ENCODE assay signal across 24 cellular contexts in the genomic region with DNA sequence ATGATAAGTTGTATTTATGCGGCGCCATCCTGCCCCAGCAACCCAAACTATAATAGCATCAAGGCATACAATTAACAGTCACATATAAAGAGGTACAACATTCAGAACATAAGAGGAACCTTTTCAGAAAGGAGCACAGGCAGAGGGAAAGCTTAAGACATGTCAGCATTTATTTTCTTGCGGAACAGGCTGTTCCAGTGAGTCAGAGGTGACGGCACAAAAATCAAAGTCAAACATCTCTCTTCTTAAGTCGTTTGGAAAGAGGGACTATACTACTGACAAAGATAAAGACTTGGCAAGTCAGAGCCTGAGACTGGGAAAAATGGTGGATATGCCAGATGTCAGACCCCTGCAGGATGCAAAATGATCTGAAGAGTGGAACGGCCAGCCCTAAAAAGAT.
A peak's percentile ranks its signal among the peaks of the same experiment; 100 is the strongest.
DNase-seq lines count a peak whose midpoint lies in the region; ATAC-seq, FAIRE-seq and TF ChIP-seq lines count a peak whose summit lies in the region.
"Had no signal": no experiment of that assay in that cellular context is flagged by ENCODE, and none has a peak within 500 bp of the region (broad histone marks: within the 10 kb centered on the region; RNA-seq: fewer than 3 reads in every experiment).

No MANE protein-coding gene starts in this region.

- H3K36me3 ChIP-seq in PC-3 (ENCODE audit: low read depth, low read length) (no peaks in the 10 kb centered on the region), bronchial epithelial cell (ENCODE audit: control insufficient read depth, insufficient read depth, low read length) (no peaks in the 10 kb centered on the region), mucosa of descending colon (ENCODE audit: low read depth) (no peaks in the 10 kb centered on the region)

- BruUV-seq in Calu3 (replicated peaks; lab: Mats Ljungman, UMichigan) (no TSS peak), PC-3 (replicated peaks; lab: Mats Ljungman, UMichigan) (no TSS peak)

- H3K27me3 ChIP-seq in PC-3 (ENCODE audit: low read length) (no peaks in the 10 kb centered on the region), bronchial epithelial cell (ENCODE audit: control insufficient read depth, insufficient read depth, low read length) (no peaks in the 10 kb centered on the region)

- H3K9me3 Mint-ChIP-seq in Calu3 (ENCODE audit: low read depth, unreplicated experiment), result no peaks in the 10 kb centered on the region
- H3K9me3 Mint-ChIP-seq: activated naive CD4-positive, alpha-beta T cell treated with anti-CD3 and anti-CD28 coated beads, Interleukin-2, amount 50 U/mL, for 72 hours; activated T-helper 1 cell treated with anti-CD3 and anti-CD28 coated beads, Interleukin-12 subunit alpha, Interleukin-12 subunit beta, Interleukin-2, Interleukin-4 antibody, amounts not matched to agents 30 ng/mL and 10 ng/mL and 1 ng/mL, durations not matched to agents 14 hours and 24 hours and 36 hours; CD4-positive, CD25-positive, alpha-beta regulatory T cell; endodermal cell; T-cell had no signal

- H3K27ac Mint-ChIP-seq in Calu3 (ENCODE audit: unreplicated experiment), result no peak overlapping the region
- H3K27ac Mint-ChIP-seq: activated CD8-positive, alpha-beta memory T cell treated with anti-CD3 and anti-CD28 coated beads, Interleukin-2, amount 10 ng/mL, durations not matched to agents 7 days and 5 days; activated naive CD4-positive, alpha-beta T cell treated with anti-CD3 and anti-CD28 coated beads, Interleukin-2, amount 50 U/mL, for 72 hours; activated T-helper 1 cell treated with anti-CD3 and anti-CD28 coated beads, Interleukin-12 subunit alpha, Interleukin-12 subunit beta, Interleukin-2, Interleukin-4 antibody, amounts not matched to agents 30 ng/mL and 10 ng/mL and 1 ng/mL, durations not matched to agents 14 hours and 24 hours and 36 hours; CD4-positive, CD25-positive, alpha-beta regulatory T cell; endodermal cell; T-cell had no signal

- FAIRE-seq in bronchial epithelial cell (lab: Jason Lieb, UNC), result peak; percentile 87
- FAIRE-seq: H1, kidney had no signal

- H3K9me3 ChIP-seq in PC-3 (ENCODE audit: low read length), result no peaks in the 10 kb centered on the region
- H3K9me3 ChIP-seq in mucosa of descending colon, result no peaks in the 10 kb centered on the region

- no peaks in the 10 kb centered on the region for H3K79me2 ChIP-seq in PC-3 (ENCODE audit: low read length)

- CTCF ChIA-PET in Calu3 (lab: Charles Lee), result no interaction called here
- CTCF ChIA-PET in PC-3 (lab: Charles Lee), result no interaction called here

- TF ChIP-seq CTCF in Calu3 (IDR thresholded peaks at IDR 0.05; ENCODE audit: unreplicated experiment) (no peak), PC-3 (conservative IDR thresholded peaks at IDR 0.05; ENCODE audit: low read depth, low read length) (no peak), bronchial epithelial cell (IDR thresholded peaks at IDR 0.05; ENCODE audit: insufficient read depth, low read length, severe bottlenecking) (no peak), mucosa of descending colon (IDR thresholded peaks at IDR 0.05) (no peak)

- H3K4me2 ChIP-seq in PC-3 (ENCODE audit: low read length), result peak overlapping the region; percentile 51

- H3K9me2 ChIP-seq in PC-3 (replicated peaks; ENCODE audit: low read length), result no peaks in the 10 kb centered on the region

- no peak overlapping the region for H3K9ac ChIP-seq in PC-3 (ENCODE audit: low read length)

- peak; percentile 34 for DNase-seq in Calu3
- DNase-seq in PC-3, result peak; percentile 90
- peak; percentile 91 for DNase-seq in bronchial epithelial cell (ENCODE audit: low read depth)
- peak; percentile 70 for DNase-seq in islet precursor cell
- DNase-seq in CD1c-positive myeloid dendritic cell (ENCODE audit: extremely low spot score), result no peak
- no peak for DNase-seq in mucosa of descending colon
- DNase-seq: activated CD4-positive, alpha-beta T cell treated with anti-CD3 and anti-CD28 coated beads for 48 hours; activated CD8-positive, alpha-beta memory T cell treated with anti-CD3 and anti-CD28 coated beads, Interleukin-2, amount 10 ng/mL, durations not matched to agents 7 days and 5 days; CD4-positive, CD25-positive, alpha-beta regulatory T cell; endodermal cell; foreskin melanocyte; hypothalamus; kidney; NCI-H1105 treated with DMSO at 0.1 percent for 48 hours; NCI-H526 treated with DMSO at 0.1 percent for 48 hours; SHP77; T-cell had no signal

- H3K4me1 ChIP-seq in PC-3 (ENCODE audit: insufficient read depth, low read length) (peaks cover 32% of the 10 kb centered on the region), mucosa of descending colon (ENCODE audit: low read depth) (no peaks in the 10 kb centered on the region)

- POLR2A ChIA-PET in PC-3 (lab: Charles Lee; ENCODE audit: unreplicated experiment), result no interaction called here

- no peaks in the 10 kb centered on the region for H3K36me3 Mint-ChIP-seq in Calu3 (ENCODE audit: insufficient read depth, unreplicated experiment)
- H3K36me3 Mint-ChIP-seq: activated CD8-positive, alpha-beta memory T cell treated with anti-CD3 and anti-CD28 coated beads, Interleukin-2, amount 10 ng/mL, durations not matched to agents 7 days and 5 days; activated naive CD4-positive, alpha-beta T cell treated with anti-CD3 and anti-CD28 coated beads, Interleukin-2, amount 50 U/mL, for 72 hours; CD4-positive, CD25-positive, alpha-beta regulatory T cell had no signal

- H3K27me3 Mint-ChIP-seq in Calu3 (ENCODE audit: unreplicated experiment), result no peaks in the 10 kb centered on the region
- H3K27me3 Mint-ChIP-seq: activated CD8-positive, alpha-beta memory T cell treated with anti-CD3 and anti-CD28 coated beads, Interleukin-2, amount 10 ng/mL, durations not matched to agents 7 days and 5 days; CD4-positive, CD25-positive, alpha-beta regulatory T cell; T-cell had no signal

- no peaks in the 10 kb centered on the region for H4K20me1 ChIP-seq in PC-3 (ENCODE audit: low read length)

- H3K4me3 Mint-ChIP-seq in Calu3 (ENCODE audit: low read depth, unreplicated experiment), result no peak overlapping the region
- H3K4me3 Mint-ChIP-seq: activated CD8-positive, alpha-beta memory T cell treated with anti-CD3 and anti-CD28 coated beads, Interleukin-2, amount 10 ng/mL, durations not matched to agents 7 days and 5 days; activated T-helper 1 cell treated with anti-CD3 and anti-CD28 coated beads, Interleukin-12 subunit alpha, Interleukin-12 subunit beta, Interleukin-2, Interleukin-4 antibody, amounts not matched to agents 30 ng/mL and 10 ng/mL and 1 ng/mL, durations not matched to agents 14 hours and 24 hours and 36 hours; CD4-positive, CD25-positive, alpha-beta regulatory T cell; endodermal cell; T-cell had no signal

- no peak overlapping the region for H3K27ac ChIP-seq in PC-3 (ENCODE audit: low read length)
- H3K27ac ChIP-seq: coronary artery had no signal

- H2AFZ ChIP-seq in PC-3 (ENCODE audit: low read length), result 0 out of 2 replicates have a peak overlapping the region, but pooled peaks have one; percentile 40

- H3K4me1 Mint-ChIP-seq in Calu3 (ENCODE audit: low read depth, unreplicated experiment), result peaks cover 15% of the 10 kb centered on the region
- H3K4me1 Mint-ChIP-seq: activated CD8-positive, alpha-beta memory T cell treated with anti-CD3 and anti-CD28 coated beads, Interleukin-2, amount 10 ng/mL, durations not matched to agents 7 days and 5 days; CD4-positive, CD25-positive, alpha-beta regulatory T cell; T-cell had no signal

- H3K4me3 ChIP-seq in PC-3 (ENCODE audit: low read length) (no peak overlapping the region), bronchial epithelial cell (ENCODE audit: low read depth, low read length) (no peak overlapping the region), mucosa of descending colon (no peak overlapping the region)
- H3K4me3 ChIP-seq: coronary artery, lung had no signal

- no peaks in the 10 kb centered on the region for H3F3A ChIP-seq in PC-3 (ENCODE audit: low read length, unreplicated experiment)

- intact Hi-C loops in Calu3 (cut with micrococcal nuclease; ENCODE audit: unreplicated experiment), result no loop called here
- intact Hi-C loops in PC-3 (cut with micrococcal nuclease), result loop anchor here (5.0 kb wide), 1 partner anchor 60 kb away; no protein-coding TSS in a partner anchor
- intact Hi-C loops in mucosa of descending colon (cut with DNase I, micrococcal nuclease), result no loop called here

- ATAC-seq in PC-3 (peak; percentile 76), GM19455 (IDR thresholded peaks at IDR 0.05; ENCODE audit: unreplicated experiment) (no peak), mucosa of descending colon (no peak), GM21360 (IDR thresholded peaks at IDR 0.05; ENCODE audit: unreplicated experiment) (no peak)
- ATAC-seq: activated CD8-positive, alpha-beta memory T cell treated with anti-CD3 and anti-CD28 coated beads, Interleukin-2, amount 10 ng/mL, durations not matched to agents 7 days and 5 days; activated naive CD4-positive, alpha-beta T cell treated with anti-CD3 and anti-CD28 coated beads, Interleukin-2, amount 50 U/mL, for 72 hours; T-cell had no signal

Comparison
In these comparisons a context has a peak if more than half of its experiments do, and no peak if none do; other contexts are left out.
1. DNase-seq: peak in Calu3 (single experiment), PC-3 (single experiment), bronchial epithelial cell (single experiment) and islet precursor cell (single experiment); none in CD1c-positive myeloid dendritic cell (single experiment) and mucosa of descending colon (0 of 3).